ENCODE assay signal across 8 cellular contexts in genomic region chr7:101172854-101173751, GRCh38. TPM values are rescaled to one million over a fixed set of nuclear protein-coding genes. Genes with fewer than 3 reads are reported as not detected.
DNase-seq lines count a peak whose midpoint lies in the region; ATAC-seq, FAIRE-seq and TF ChIP-seq lines count a peak whose summit lies in the region.
"Had no signal": no experiment of that assay in that cellular context is flagged by ENCODE, and none has a peak within 500 bp of the region (broad histone marks: within the 10 kb centered on the region; RNA-seq: fewer than 3 reads in every experiment).

No MANE protein-coding gene starts in this region.

- TF ChIP-seq EP300 in HepG2 (IDR thresholded peaks at IDR 0.05; ENCODE audit: low read depth in 2 of 2, low read length in 2 of 2) (no peak), HepG2 (CRISPR knock-in tag; IDR thresholded peaks at IDR 0.05; ENCODE audit: borderline replicate concordance) (no peak)

- intact Hi-C loops in HepG2 (cut with micrococcal nuclease; ENCODE audit: unreplicated experiment): no loop called here

- FAIRE-seq in HepG2 (lab: Jason Lieb, UNC): no peak

- WGBS in HepG2 (ENCODE audit: low lambda C conversion rate): 6% methylated on average over 19 of the region's 53 CpGs

- no peaks in the 10 kb centered on the region for H3K79me2 ChIP-seq in HepG2 (ENCODE audit: insufficient read depth, low read length)

- H3K4me3 ChIP-seq in brain microvascular endothelial cell (ENCODE audit: low read depth, low read length): no peak overlapping the region
- peak overlapping the region in 2 of 3 experiments; percentile 15 to 64; a peak in 2 of 6 replicates for H3K4me3 ChIP-seq in HepG2 (replicated peaks in 1 of 3; ENCODE audit: insufficient read depth in 1 of 3, low read depth in 2 of 3, low read length in 3 of 3)

- POLR2A ChIA-PET in HepG2 (lab: Yijun Ruan, JAX): interaction anchor here (0.8 to 1.0 kb wide), 3 partner anchors 7 to 44 kb away, joined by 3 read pairs; partner anchors contain the start of genes PLOD3 and VGF

- TF ChIP-seq CTCF in brain microvascular endothelial cell (IDR thresholded peaks at IDR 0.05; ENCODE audit: low read depth, low read length, missing control alignments) (no peak), HepG2 (CRISPR knock-in tag; IDR thresholded peaks at IDR 0.05) (no peak)

- H3K4me1 ChIP-seq in ES-I3 (ENCODE audit: insufficient read depth, low read length) (peaks cover 11% of the 10 kb centered on the region), HepG2 (ENCODE audit: insufficient read depth, low read length) (peaks cover 48% of the 10 kb centered on the region)

- H2AFZ ChIP-seq in HepG2 (ENCODE audit: low read length): no peak overlapping the region

- TF ChIP-seq POLR2A in HepG2 (IDR thresholded peaks at IDR 0.05; ENCODE audit: insufficient read depth in 1 of 2, low read depth in 2 of 2, low read length in 2 of 2): no peak

- DNase-seq in NCI-H2107 (lab: John Stamatoyannopoulos, UW): peak; percentile 82
- DNase-seq in brain microvascular endothelial cell: peak; percentile 58
- no peak for DNase-seq in HepG2 (ENCODE audit: low spot score)
- DNase-seq in T-helper 1 cell: no peak
- DNase-seq in pons (ENCODE audit: low spot score): no peak

- no peaks in the 10 kb centered on the region for H4K20me1 ChIP-seq in HepG2 (ENCODE audit: insufficient read depth, low read length)

- ATAC-seq in HepG2 (peak; percentile 12; the same call in 2 of the 3 replicates), HG03095 (IDR thresholded peaks at IDR 0.05; ENCODE audit: unreplicated experiment) (no peak)

- peak overlapping the region; percentile 62 for H3K4me2 ChIP-seq in HepG2 (ENCODE audit: low read depth, low read length)

- H3K27me3 ChIP-seq in brain microvascular endothelial cell (replicated peaks): peaks cover 70% of the 10 kb centered on the region
- H3K27me3 ChIP-seq in HepG2 (ENCODE audit: control insufficient read depth in 1 of 2, insufficient read depth in 2 of 2, low read length in 2 of 2): peaks cover 15 to 78% of the 10 kb centered on the region in 2 experiments

- CTCF ChIA-PET in HepG2 (lab: Yijun Ruan, JAX; ENCODE audit: low intra/inter-chr PET ratio, low total read pairs): no interaction called here

- H3K9ac ChIP-seq in ES-I3 (ENCODE audit: low read depth, low read length) (peak overlapping the region; percentile 40), HepG2 (ENCODE audit: insufficient read depth, low read depth, low read length) (no peak overlapping the region)

- no peak for TF ChIP-seq RAD21 in HepG2 (CRISPR knock-in tag; IDR thresholded peaks at IDR 0.05)

- no TSS peak for BruUV-seq in HepG2 (replicated peaks; lab: Mats Ljungman, UMichigan)

- H3K36me3 ChIP-seq in ES-I3 (ENCODE audit: insufficient read depth, low read length) (no peaks in the 10 kb centered on the region), brain microvascular endothelial cell (replicated peaks) (no peaks in the 10 kb centered on the region), HepG2 (replicated peaks in 1 of 2; ENCODE audit: control insufficient read depth in 1 of 2, insufficient read depth in 2 of 2, low read length in 2 of 2) (no peaks in the 10 kb centered on the region)

- in situ Hi-C loops in brain microvascular endothelial cell (cut with HindIII; ENCODE audit: low pct_ligation_motif_present, low sequenced_read_pairs) (loop anchor here (25.0 kb wide), 1 partner anchor 114 kb away; no protein-coding TSS in a partner anchor), HepG2 (cut with HindIII; ENCODE audit: extremely low pct_ligation_motif_present, low pct_unique_long_range_greater_than_20kb) (no loop called here)

- no peak overlapping the region for H3K27ac ChIP-seq in brain microvascular endothelial cell
- no peak overlapping the region for H3K27ac ChIP-seq in HepG2 (ENCODE audit: extremely low read length, insufficient read depth, low read length)

- no peaks in the 10 kb centered on the region for H3K9me3 ChIP-seq in ES-I3 (ENCODE audit: control insufficient read depth, insufficient read depth, low read length)
- no peaks in the 10 kb centered on the region for H3K9me3 ChIP-seq in HepG2 (ENCODE audit: low read length)

RNA-seq across cellular contexts. Expression of gene NAT16, which starts 7.0 kb away (rescaled TPM):
- not detected in 2 replicates for total RNA-seq in HepG2 (2016; rRNA removed; fragmentation: Illumina TruSeq; extraction: Trizol)
- not detected in 2 replicates for total RNA-seq in HepG2 (2016; cell fraction: cytosol; rRNA removed; fragmentation: Illumina TruSeq; extraction: Trizol; ENCODE audit: low read depth)
- not detected in 2 replicates for total RNA-seq in HepG2 (2016; cell fraction: insoluble cytoplasmic fraction; rRNA removed; fragmentation: Illumina TruSeq; extraction: Trizol)
- total RNA-seq in HepG2 (2016; cell fraction: membrane; rRNA removed; fragmentation: Illumina TruSeq; extraction: Trizol): not detected in 2 replicates
- total RNA-seq in HepG2 (2016; cell fraction: nucleus; rRNA removed; fragmentation: Illumina TruSeq; extraction: Trizol): not detected in 2 replicates
- 0.04 TPM in 1 of 2 replicates, not detected in the other for polyA plus RNA-seq in HepG2 (2011; rRNA removed)
- polyA plus RNA-seq in HepG2 (2011; cell fraction: cytosol; rRNA removed): 0.04 and 0.05 TPM in 2 replicates
- polyA plus RNA-seq in HepG2 (2011; cell fraction: nucleus; rRNA removed): 0.24 and 0.34 TPM in 2 replicates
- polyA plus RNA-seq in HepG2 (2012): 0.12 TPM in 1 of 2 replicates, not detected in the other
- not detected in 2 replicates for polyA plus RNA-seq in HepG2 (2016; cell fraction: cytosol; fragmentation: Illumina TruSeq; extraction: Trizol; ENCODE audit: low read depth)
- not detected in 2 replicates for polyA plus RNA-seq in HepG2 (2016; cell fraction: insoluble cytoplasmic fraction; fragmentation: Illumina TruSeq; extraction: Trizol; ENCODE audit: low read depth)
- polyA plus RNA-seq in HepG2 (2016; cell fraction: membrane; fragmentation: Illumina TruSeq; extraction: Trizol; ENCODE audit: low read depth): not detected in 2 replicates
- not detected in 2 replicates for polyA plus RNA-seq in HepG2 (2016; cell fraction: nucleus; fragmentation: Illumina TruSeq; extraction: Trizol; ENCODE audit: insufficient read depth, low read depth)
- not detected in 2 replicates for polyA minus RNA-seq in HepG2 (2011; rRNA and poly(A)+ RNA removed; ENCODE audit: low replicate concordance)
- polyA minus RNA-seq in HepG2 (2011; cell fraction: cytosol; rRNA and poly(A)+ RNA removed): not detected in 2 replicates
- polyA minus RNA-seq in HepG2 (2011; cell fraction: nucleus; rRNA and poly(A)+ RNA removed): not detected in 2 replicates
- total RNA-seq: T-helper 1 cell treated with Interleukin-12 subunit alpha and Interleukin-12 subunit beta and Interleukin-4 antibody, amounts not matched to agents 30 ng/mL and 1 ng/mL, for 36 hours had no signal

RNA-seq across cellular contexts. Expression of gene VGF, which starts 7.7 kb away (rescaled TPM):
- 0.10 and 0.46 TPM in 2 replicates for total RNA-seq in HepG2 (2016; rRNA removed; fragmentation: Illumina TruSeq; extraction: Trizol)
- 0.18 TPM in 1 of 2 replicates, not detected in the other for total RNA-seq in HepG2 (2016; cell fraction: cytosol; rRNA removed; fragmentation: Illumina TruSeq; extraction: Trizol; ENCODE audit: low read depth)
- total RNA-seq in HepG2 (2016; cell fraction: insoluble cytoplasmic fraction; rRNA removed; fragmentation: Illumina TruSeq; extraction: Trizol): 0.52 TPM in 1 of 2 replicates, not detected in the other
- 0.10 and 0.15 TPM in 2 replicates for total RNA-seq in HepG2 (2016; cell fraction: membrane; rRNA removed; fragmentation: Illumina TruSeq; extraction: Trizol)
- total RNA-seq in HepG2 (2016; cell fraction: nucleus; rRNA removed; fragmentation: Illumina TruSeq; extraction: Trizol): 0.44 and 0.78 TPM in 2 replicates
- 0.12 and 0.21 TPM in 2 replicates for polyA plus RNA-seq in HepG2 (2011; rRNA removed)
- 0.12 and 0.23 TPM in 2 replicates for polyA plus RNA-seq in HepG2 (2011; cell fraction: cytosol; rRNA removed)
- polyA plus RNA-seq in HepG2 (2011; cell fraction: nucleus; rRNA removed): 0.40 and 0.96 TPM in 2 replicates
- polyA plus RNA-seq in HepG2 (2012): 0.09 and 0.31 TPM in 2 replicates
- 0.06 and 0.09 TPM in 2 replicates for polyA plus RNA-seq in HepG2 (2016; cell fraction: cytosol; fragmentation: Illumina TruSeq; extraction: Trizol; ENCODE audit: low read depth)
- 0.15 and 0.16 TPM in 2 replicates for polyA plus RNA-seq in HepG2 (2016; cell fraction: insoluble cytoplasmic fraction; fragmentation: Illumina TruSeq; extraction: Trizol; ENCODE audit: low read depth)
- 0.08 TPM in 1 of 2 replicates, not detected in the other for polyA plus RNA-seq in HepG2 (2016; cell fraction: membrane; fragmentation: Illumina TruSeq; extraction: Trizol; ENCODE audit: low read depth)
- polyA plus RNA-seq in HepG2 (2016; cell fraction: nucleus; fragmentation: Illumina TruSeq; extraction: Trizol; ENCODE audit: insufficient read depth, low read depth): 0.99 and 1.4 TPM in 2 replicates
- polyA minus RNA-seq in HepG2 (2011; rRNA and poly(A)+ RNA removed; ENCODE audit: low replicate concordance): 0.14 and 0.16 TPM in 2 replicates
- 0.69 and 0.88 TPM in 2 replicates for polyA minus RNA-seq in HepG2 (2011; cell fraction: cytosol; rRNA and poly(A)+ RNA removed)
- not detected in 2 replicates for polyA minus RNA-seq in HepG2 (2011; cell fraction: nucleus; rRNA and poly(A)+ RNA removed)

RNA-seq across cellular contexts. Expression of gene AP1S1, which starts 18.8 kb away (rescaled TPM):
- 57.5 and 77.9 TPM in 2 replicates for total RNA-seq in HepG2 (2016; rRNA removed; fragmentation: Illumina TruSeq; extraction: Trizol)
- 12.5 and 16.2 TPM in 2 replicates for total RNA-seq in HepG2 (2016; cell fraction: cytosol; rRNA removed; fragmentation: Illumina TruSeq; extraction: Trizol; ENCODE audit: low read depth)
- 61.5 and 77.2 TPM in 2 replicates for total RNA-seq in HepG2 (2016; cell fraction: insoluble cytoplasmic fraction; rRNA removed; fragmentation: Illumina TruSeq; extraction: Trizol)
- 27.8 and 28.9 TPM in 2 replicates for total RNA-seq in HepG2 (2016; cell fraction: membrane; rRNA removed; fragmentation: Illumina TruSeq; extraction: Trizol)
- 21.6 and 22.0 TPM in 2 replicates for total RNA-seq in HepG2 (2016; cell fraction: nucleus; rRNA removed; fragmentation: Illumina TruSeq; extraction: Trizol)
- 65.2 and 68.1 TPM in 2 replicates for polyA plus RNA-seq in HepG2 (2011; rRNA removed)
- polyA plus RNA-seq in HepG2 (2011; cell fraction: cytosol; rRNA removed): 72.3 and 73.9 TPM in 2 replicates
- 36.3 and 39.1 TPM in 2 replicates for polyA plus RNA-seq in HepG2 (2011; cell fraction: nucleus; rRNA removed)
- 37.2 and 44.1 TPM in 2 replicates for polyA plus RNA-seq in HepG2 (2012)
- polyA plus RNA-seq in HepG2 (2016; cell fraction: cytosol; fragmentation: Illumina TruSeq; extraction: Trizol; ENCODE audit: low read depth): 12.3 and 17.5 TPM in 2 replicates
- polyA plus RNA-seq in HepG2 (2016; cell fraction: insoluble cytoplasmic fraction; fragmentation: Illumina TruSeq; extraction: Trizol; ENCODE audit: low read depth): 79.7 and 84.4 TPM in 2 replicates
- polyA plus RNA-seq in HepG2 (2016; cell fraction: membrane; fragmentation: Illumina TruSeq; extraction: Trizol; ENCODE audit: low read depth): 20.4 and 24.4 TPM in 2 replicates
- polyA plus RNA-seq in HepG2 (2016; cell fraction: nucleus; fragmentation: Illumina TruSeq; extraction: Trizol; ENCODE audit: insufficient read depth, low read depth): 37.5 and 48.7 TPM in 2 replicates
- polyA minus RNA-seq in HepG2 (2011; rRNA and poly(A)+ RNA removed; ENCODE audit: low replicate concordance): 27.0 and 72.1 TPM in 2 replicates
- 13.5 and 15.9 TPM in 2 replicates for polyA minus RNA-seq in HepG2 (2011; cell fraction: cytosol; rRNA and poly(A)+ RNA removed)
- polyA minus RNA-seq in HepG2 (2011; cell fraction: nucleus; rRNA and poly(A)+ RNA removed): 6.6 and 8.1 TPM in 2 replicates

RNA-seq across cellular contexts. Expression of gene MOGAT3, which starts 27.7 kb away (rescaled TPM):
- total RNA-seq in HepG2 (2016; rRNA removed; fragmentation: Illumina TruSeq; extraction: Trizol): 5.5 and 22.5 TPM in 2 replicates
- total RNA-seq in HepG2 (2016; cell fraction: cytosol; rRNA removed; fragmentation: Illumina TruSeq; extraction: Trizol; ENCODE audit: low read depth): 4.9 TPM in 2 replicates
- 5.7 and 22.7 TPM in 2 replicates for total RNA-seq in HepG2 (2016; cell fraction: insoluble cytoplasmic fraction; rRNA removed; fragmentation: Illumina TruSeq; extraction: Trizol)
- 4.8 and 5.0 TPM in 2 replicates for total RNA-seq in HepG2 (2016; cell fraction: membrane; rRNA removed; fragmentation: Illumina TruSeq; extraction: Trizol)
- total RNA-seq in HepG2 (2016; cell fraction: nucleus; rRNA removed; fragmentation: Illumina TruSeq; extraction: Trizol): 38.2 and 46.4 TPM in 2 replicates
- polyA plus RNA-seq in HepG2 (2011; rRNA removed): 30.5 and 39.2 TPM in 2 replicates
- 16.6 and 17.2 TPM in 2 replicates for polyA plus RNA-seq in HepG2 (2011; cell fraction: cytosol; rRNA removed)
- polyA plus RNA-seq in HepG2 (2011; cell fraction: nucleus; rRNA removed): 82.9 and 84.5 TPM in 2 replicates
- 17.1 and 24.2 TPM in 2 replicates for polyA plus RNA-seq in HepG2 (2012)
- polyA plus RNA-seq in HepG2 (2016; cell fraction: cytosol; fragmentation: Illumina TruSeq; extraction: Trizol; ENCODE audit: low read depth): 1.8 and 2.5 TPM in 2 replicates
- 5.6 and 6.9 TPM in 2 replicates for polyA plus RNA-seq in HepG2 (2016; cell fraction: insoluble cytoplasmic fraction; fragmentation: Illumina TruSeq; extraction: Trizol; ENCODE audit: low read depth)
- polyA plus RNA-seq in HepG2 (2016; cell fraction: membrane; fragmentation: Illumina TruSeq; extraction: Trizol; ENCODE audit: low read depth): 2.9 and 3.0 TPM in 2 replicates
- 38.7 and 42.5 TPM in 2 replicates for polyA plus RNA-seq in HepG2 (2016; cell fraction: nucleus; fragmentation: Illumina TruSeq; extraction: Trizol; ENCODE audit: insufficient read depth, low read depth)
- 121 TPM in 1 of 2 replicates, not detected in the other for polyA minus RNA-seq in HepG2 (2011; rRNA and poly(A)+ RNA removed; ENCODE audit: low replicate concordance)
- 14.9 and 15.6 TPM in 2 replicates for polyA minus RNA-seq in HepG2 (2011; cell fraction: cytosol; rRNA and poly(A)+ RNA removed)
- 233 and 284 TPM in 2 replicates for polyA minus RNA-seq in HepG2 (2011; cell fraction: nucleus; rRNA and poly(A)+ RNA removed)
- total RNA-seq: T-helper 1 cell treated with Interleukin-12 subunit alpha and Interleukin-12 subunit beta and Interleukin-4 antibody, amounts not matched to agents 30 ng/mL and 1 ng/mL, for 36 hours had no signal

RNA-seq across cellular contexts. Expression of gene PLOD3, which starts 44.3 kb away (rescaled TPM):
- total RNA-seq in HepG2 (2016; rRNA removed; fragmentation: Illumina TruSeq; extraction: Trizol): 22.2 and 67.4 TPM in 2 replicates
- 23.9 and 25.4 TPM in 2 replicates for total RNA-seq in HepG2 (2016; cell fraction: cytosol; rRNA removed; fragmentation: Illumina TruSeq; extraction: Trizol; ENCODE audit: low read depth)
- total RNA-seq in HepG2 (2016; cell fraction: insoluble cytoplasmic fraction; rRNA removed; fragmentation: Illumina TruSeq; extraction: Trizol): 20.2 and 72.6 TPM in 2 replicates
- total RNA-seq in HepG2 (2016; cell fraction: membrane; rRNA removed; fragmentation: Illumina TruSeq; extraction: Trizol): 24.4 and 25.4 TPM in 2 replicates
- total RNA-seq in HepG2 (2016; cell fraction: nucleus; rRNA removed; fragmentation: Illumina TruSeq; extraction: Trizol): 63.9 and 86.6 TPM in 2 replicates
- 65.8 and 69.0 TPM in 2 replicates for polyA plus RNA-seq in HepG2 (2011; rRNA removed)
- polyA plus RNA-seq in HepG2 (2011; cell fraction: cytosol; rRNA removed): 46.3 and 69.3 TPM in 2 replicates
- polyA plus RNA-seq in HepG2 (2011; cell fraction: nucleus; rRNA removed): 162 and 195 TPM in 2 replicates
- 53.0 and 94.8 TPM in 2 replicates for polyA plus RNA-seq in HepG2 (2012)
- polyA plus RNA-seq in HepG2 (2016; cell fraction: cytosol; fragmentation: Illumina TruSeq; extraction: Trizol; ENCODE audit: low read depth): 12.2 and 13.8 TPM in 2 replicates
- 27.9 and 38.5 TPM in 2 replicates for polyA plus RNA-seq in HepG2 (2016; cell fraction: insoluble cytoplasmic fraction; fragmentation: Illumina TruSeq; extraction: Trizol; ENCODE audit: low read depth)
- polyA plus RNA-seq in HepG2 (2016; cell fraction: membrane; fragmentation: Illumina TruSeq; extraction: Trizol; ENCODE audit: low read depth): 21.2 and 23.4 TPM in 2 replicates
- polyA plus RNA-seq in HepG2 (2016; cell fraction: nucleus; fragmentation: Illumina TruSeq; extraction: Trizol; ENCODE audit: insufficient read depth, low read depth): 217 and 227 TPM in 2 replicates
- 44.4 and 96.8 TPM in 2 replicates for polyA minus RNA-seq in HepG2 (2011; rRNA and poly(A)+ RNA removed; ENCODE audit: low replicate concordance)
- polyA minus RNA-seq in HepG2 (2011; cell fraction: cytosol; rRNA and poly(A)+ RNA removed): 55.0 and 69.8 TPM in 2 replicates
- 37.7 and 50.2 TPM in 2 replicates for polyA minus RNA-seq in HepG2 (2011; cell fraction: nucleus; rRNA and poly(A)+ RNA removed)

Comparison
In these comparisons a context has a peak if more than half of its experiments do, and no peak if none do; other contexts are left out.
1. DNase-seq: peak in NCI-H2107 (single experiment) and brain microvascular endothelial cell (single experiment); none in HepG2 (single experiment), T-helper 1 cell (0 of 5) and pons (single experiment).